In genomic region chr5:180345781-180346180, GRCh38 we compare ENCODE assay signal across 1 cellular context.
TF ChIP-seq lines count a peak whose summit lies in the region.

No MANE protein-coding gene starts in this region.

TF ChIP-seq in WTC11, 78 proteins besides CTCF, POLR2A, EP300 and RAD21 (continued from another document):
- TF ChIP-seq ZNF281 (CRISPR knock-in tag; IDR thresholded peaks at IDR 0.05): no peak
- no peak for TF ChIP-seq ZNF416 (CRISPR knock-in tag; IDR thresholded peaks at IDR 0.05)
- TF ChIP-seq USF2 (CRISPR knock-in tag; IDR thresholded peaks at IDR 0.05): no peak
- no peak for TF ChIP-seq KAT7 (CRISPR knock-in tag; IDR thresholded peaks at IDR 0.05; ENCODE audit: borderline replicate concordance)
- TF ChIP-seq FOXK1 (CRISPR knock-in tag; IDR thresholded peaks at IDR 0.05): no peak
- TF ChIP-seq, protein P1, sequence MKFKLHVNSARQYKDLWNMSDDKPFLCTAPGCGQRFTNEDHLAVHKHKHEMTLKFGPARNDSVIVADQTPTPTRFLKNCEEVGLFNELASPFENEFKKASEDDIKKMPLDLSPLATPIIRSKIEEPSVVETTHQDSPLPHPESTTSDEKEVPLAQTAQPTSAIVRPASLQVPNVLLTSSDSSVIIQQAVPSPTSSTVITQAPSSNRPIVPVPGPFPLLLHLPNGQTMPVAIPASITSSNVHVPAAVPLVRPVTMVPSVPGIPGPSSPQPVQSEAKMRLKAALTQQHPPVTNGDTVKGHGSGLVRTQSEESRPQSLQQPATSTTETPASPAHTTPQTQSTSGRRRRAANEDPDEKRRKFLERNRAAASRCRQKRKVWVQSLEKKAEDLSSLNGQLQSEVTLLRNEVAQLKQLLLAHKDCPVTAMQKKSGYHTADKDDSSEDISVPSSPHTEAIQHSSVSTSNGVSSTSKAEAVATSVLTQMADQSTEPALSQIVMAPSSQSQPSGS (CRISPR knock-in tag; IDR thresholded peaks at IDR 0.05; ENCODE audit: borderline replicate concordance, low read depth): no peak
- TF ChIP-seq PRRX2 (CRISPR knock-in tag; IDR thresholded peaks at IDR 0.05): no peak
- no peak for TF ChIP-seq STAT6 (CRISPR knock-in tag; conservative IDR thresholded peaks at IDR 0.05; ENCODE audit: low read depth)
- no peak for TF ChIP-seq MYBL2 (CRISPR knock-in tag; IDR thresholded peaks at IDR 0.05)
- TF ChIP-seq TP53 (CRISPR knock-in tag; IDR thresholded peaks at IDR 0.05): no peak
- TF ChIP-seq ESRRA (CRISPR knock-in tag; IDR thresholded peaks at IDR 0.05; ENCODE audit: borderline replicate concordance): no peak
- TF ChIP-seq, protein P2, sequence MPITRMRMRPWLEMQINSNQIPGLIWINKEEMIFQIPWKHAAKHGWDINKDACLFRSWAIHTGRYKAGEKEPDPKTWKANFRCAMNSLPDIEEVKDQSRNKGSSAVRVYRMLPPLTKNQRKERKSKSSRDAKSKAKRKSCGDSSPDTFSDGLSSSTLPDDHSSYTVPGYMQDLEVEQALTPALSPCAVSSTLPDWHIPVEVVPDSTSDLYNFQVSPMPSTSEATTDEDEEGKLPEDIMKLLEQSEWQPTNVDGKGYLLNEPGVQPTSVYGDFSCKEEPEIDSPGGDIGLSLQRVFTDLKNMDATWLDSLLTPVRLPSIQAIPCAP (CRISPR knock-in tag; IDR thresholded peaks at IDR 0.05): no peak
TF ChIP-seq in WTC11: peak in this region for 0.
